In genomic region chr3:182725372-182726251, GRCh38 we compare ENCODE assay signal across 13 cellular contexts.
DNase-seq lines count a peak whose midpoint lies in the region; ATAC-seq and TF ChIP-seq lines count a peak whose summit lies in the region.
"Had no signal": no experiment of that assay in that cellular context is flagged by ENCODE, and none has a peak within 500 bp of the region (broad histone marks: within the 10 kb centered on the region; RNA-seq: fewer than 3 reads in every experiment).

No MANE protein-coding gene starts in this region.

- TF ChIP-seq CTCF in HEK293 (tag by site-specific recombination; IDR thresholded peaks at IDR 0.05) (no peak), smooth muscle cell (IDR thresholded peaks at IDR 0.05; ENCODE audit: borderline replicate concordance, insufficient read depth, poor library complexity, severe bottlenecking) (no peak)

- H3K4me1 ChIP-seq in HEK293 (ENCODE audit: control insufficient read depth, insufficient read depth, low read length), result no peaks in the 10 kb centered on the region
- H3K4me1 ChIP-seq in smooth muscle cell (ENCODE audit: low read depth), result peaks cover 14% of the 10 kb centered on the region
- H3K4me1 ChIP-seq: right atrium auricular region had no signal

- H3K27me3 ChIP-seq in smooth muscle cell (ENCODE audit: low read depth), result no peaks in the 10 kb centered on the region
- H3K27me3 ChIP-seq: right atrium auricular region had no signal

- H2AFZ ChIP-seq in smooth muscle cell (ENCODE audit: low read depth), result no peak overlapping the region

- H3K79me2 ChIP-seq in smooth muscle cell (ENCODE audit: low read depth), result no peaks in the 10 kb centered on the region

- WGBS in smooth muscle cell (ENCODE audit: low lambda C conversion rate), result 67% methylated on average over 16 of the region's 16 CpGs

- no peak overlapping the region for H3K4me3 ChIP-seq in HEK293 (ENCODE audit: low read depth, low read length)
- no peak overlapping the region for H3K4me3 ChIP-seq in smooth muscle cell

- H3K9me3 ChIP-seq in HEK293 (ENCODE audit: control insufficient read depth, insufficient read depth, low read depth, low read length) (no peaks in the 10 kb centered on the region), smooth muscle cell (replicated peaks; ENCODE audit: low read depth) (no peaks in the 10 kb centered on the region)
- H3K9me3 ChIP-seq: right atrium auricular region had no signal

- no peaks in the 10 kb centered on the region for H3F3A ChIP-seq in smooth muscle cell (ENCODE audit: low read depth)

- intact Hi-C loops in left colon (cut with DNase I, micrococcal nuclease), result no loop called here

- H3K36me3 ChIP-seq in HEK293 (ENCODE audit: control insufficient read depth in 2 of 2, insufficient read depth in 1 of 2, low read length in 2 of 2), result no peaks in the 10 kb centered on the region
- H3K36me3 ChIP-seq in smooth muscle cell (ENCODE audit: low read depth), result no peaks in the 10 kb centered on the region
- H3K36me3 ChIP-seq: right atrium auricular region had no signal

- H3K9ac ChIP-seq in smooth muscle cell (ENCODE audit: low read depth), result no peak overlapping the region

- POLR2A ChIA-PET in HEK293 (lab: Yijun Ruan, JAX), result no interaction called here

- DNase-seq in astrocyte of the hippocampus (ENCODE audit: low read depth, low spot score) (peak; percentile 52), left colon (peak in 1 of 2 donors; percentile 48), stromal cell of bone marrow (ENCODE audit: low read depth) (peak; percentile 2), smooth muscle cell (lab: John Stamatoyannopoulos, UW; ENCODE audit: unreplicated experiment) (no peak)
- DNase-seq: activated CD8-positive, alpha-beta T cell treated with anti-CD3 and anti-CD28 coated beads for 36 hours; Karpas-422; left cardiac atrium; NCI-H446 had no signal

- H3K4me2 ChIP-seq in smooth muscle cell, result no peak overlapping the region

- H3K27ac ChIP-seq in HEK293 (ENCODE audit: extremely low read depth, low read depth, low read length) (no peak overlapping the region), smooth muscle cell (ENCODE audit: low read depth) (no peak overlapping the region)
- H3K27ac ChIP-seq: epithelial cell of prostate, right atrium auricular region had no signal

- CTCF ChIA-PET in HEK293 (lab: Yijun Ruan, JAX), result no interaction called here

- H4K20me1 ChIP-seq in smooth muscle cell (ENCODE audit: low read depth), result no peaks in the 10 kb centered on the region

- ATAC-seq in left colon (peak; percentile 77), GM18502 (IDR thresholded peaks at IDR 0.05; ENCODE audit: poor library complexity, unreplicated experiment) (no peak), esophagus mucosa (no peak)
- ATAC-seq: activated CD8-positive, alpha-beta T cell treated with anti-CD3 and anti-CD28 coated beads for 36 hours had no signal

TF ChIP-seq in HEK293, 187 proteins besides CTCF, POLR2A, EP300 and RAD21:
- TF ChIP-seq ZNF335 (tag by site-specific recombination; conservative IDR thresholded peaks at IDR 0.05) (peak; percentile 48; the same call in 1 of the 2 replicates), ZBTB17 (tag by site-specific recombination; IDR thresholded peaks at IDR 0.05) (0 out of 2 replicates have a peak, but pooled peaks have one; percentile 36), ZNF629 (tag by site-specific recombination; IDR thresholded peaks at IDR 0.05) (no peak)
